15 cellular contexts compared by ENCODE assay signal in the genomic region with DNA sequence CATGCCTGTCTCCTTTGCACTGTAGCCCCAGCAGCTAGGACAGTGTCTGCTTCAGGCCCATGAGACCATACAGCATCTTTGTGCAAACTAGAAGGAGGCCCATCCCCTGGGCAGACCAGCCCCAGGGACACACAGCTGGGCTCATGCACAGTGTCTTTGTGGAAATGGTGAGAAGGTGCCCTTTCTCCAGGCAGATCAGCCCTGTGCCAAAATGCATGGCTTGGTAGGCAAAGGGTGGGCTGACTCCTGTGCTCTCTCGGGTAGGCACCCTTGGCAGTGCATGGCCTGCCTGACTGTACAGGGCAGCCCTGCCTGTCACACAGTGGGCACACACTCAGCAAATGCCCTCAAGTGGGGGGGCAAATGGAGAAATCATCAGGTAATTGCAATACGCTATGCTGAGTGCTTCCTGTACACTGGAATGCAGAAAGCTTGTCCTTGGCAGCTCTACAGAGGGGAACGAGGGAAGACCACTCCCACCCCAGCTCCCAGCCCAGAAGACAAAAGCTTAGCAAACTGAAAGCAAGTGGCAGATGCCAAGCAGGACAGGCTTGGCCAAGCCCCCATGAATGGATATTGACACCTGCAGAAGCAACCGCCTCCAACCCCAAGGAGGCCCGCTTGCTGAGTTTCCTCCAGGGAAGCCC. TPM values are rescaled to one million over a fixed set of nuclear protein-coding genes. Genes with fewer than 3 reads are reported as not detected.
DNase-seq lines count a peak whose midpoint lies in the region; ATAC-seq and FAIRE-seq lines count a peak whose summit lies in the region.
"Had no signal": no experiment of that assay in that cellular context is flagged by ENCODE, and none has a peak within 500 bp of the region (broad histone marks: within the 10 kb centered on the region; RNA-seq: fewer than 3 reads in every experiment).

No MANE protein-coding gene starts in this region.

- 53% methylated on average over 5 of the region's 5 CpGs for WGBS in right cardiac atrium

- FAIRE-seq in frontal cortex (lab: Jason Lieb, UNC), result no peak

- no peak overlapping the region for H3K9ac ChIP-seq in BLaER1

- peaks cover 27% of the 10 kb centered on the region for H3K4me1 ChIP-seq in BLaER1
- peaks cover 31% of the 10 kb centered on the region for H3K4me1 ChIP-seq in right cardiac atrium (ENCODE audit: control insufficient read depth, insufficient read depth, low read length)

- H3K27me3 ChIP-seq in BLaER1 (no peaks in the 10 kb centered on the region), right cardiac atrium (ENCODE audit: control insufficient read depth, insufficient read depth) (no peaks in the 10 kb centered on the region)
- H3K27me3 ChIP-seq: neutrophil had no signal

- peaks cover 4% of the 10 kb centered on the region; the same call in 1 of the 2 replicates for H3K9me3 ChIP-seq in BLaER1
- H3K9me3 ChIP-seq in right cardiac atrium (ENCODE audit: control insufficient read depth, low read length), result no peaks in the 10 kb centered on the region
- H3K9me3 ChIP-seq: neutrophil had no signal

- intact Hi-C loops in right cardiac atrium (cut with DNase I), result loop anchor here (5.0 to 10.0 kb wide), 5 partner anchors 34 to 96 kb away; no protein-coding TSS in a partner anchor

- H3K27ac ChIP-seq in BLaER1, result peak overlapping the region; percentile 49; the same call in 1 of the 2 replicates
- peak overlapping the region; percentile 57 for H3K27ac ChIP-seq in right cardiac atrium (ENCODE audit: low read length)
- H3K27ac ChIP-seq: neutrophil had no signal

- H3K4me2 ChIP-seq in BLaER1, result peak overlapping the region; percentile 59

- H4K20me1 ChIP-seq in BLaER1, result peaks cover 58% of the 10 kb centered on the region

- DNase-seq in NCI-H2171 treated with DMSO at 0.1 percent for 48 hours (lab: John Stamatoyannopoulos, UW) (peak; percentile 86), right cardiac atrium (no peak), retina (peak; percentile 39), T-helper 1 cell (no peak), nucleus accumbens (lab: John Stamatoyannopoulos, UW) (no peak), frontal cortex (ENCODE audit: low spot score in 2 of 2) (no peak)
- DNase-seq: activated CD8-positive, alpha-beta T cell treated with anti-CD3 and anti-CD28 coated beads for 36 hours; activated naive CD8-positive, alpha-beta T cell treated with anti-CD3 and anti-CD28 coated beads, Interleukin-2, amount 50 U/mL, for 24 hours; central memory CD4-positive, alpha-beta T cell; effector memory CD8-positive, alpha-beta T cell; EL had no signal

- H3K4me3 ChIP-seq in BLaER1 (no peak overlapping the region), right cardiac atrium (ENCODE audit: low read length) (no peak overlapping the region)

- peaks cover 91% of the 10 kb centered on the region for H3K36me3 ChIP-seq in BLaER1
- H3K36me3 ChIP-seq: neutrophil had no signal

- peak in 1 of 2 donors; percentile 4 for ATAC-seq in right cardiac atrium
- ATAC-seq in HG02938 (IDR thresholded peaks at IDR 0.05; ENCODE audit: unreplicated experiment), result no peak
- ATAC-seq: activated CD8-positive, alpha-beta T cell treated with anti-CD3 and anti-CD28 coated beads for 36 hours; activated naive CD8-positive, alpha-beta T cell treated with anti-CD3 and anti-CD28 coated beads, Interleukin-2, amount 50 U/mL, for 24 hours; effector memory CD8-positive, alpha-beta T cell; stimulated activated memory B cell treated with anti-CD40 and anti-IgM and Interleukin-4, amounts not matched to agents 10 μg/mL and 1 μg/mL and 100 μg/mL, for 72 hours had no signal

RNA-seq across cellular contexts. Expression of gene TNS1, which starts 21.6 kb away (rescaled TPM):
- total RNA-seq in right cardiac atrium (100 to 1,000 TPM; 442 to 647 (median 536) TPM), frontal cortex (3.7 TPM)
- 243 TPM for polyA plus RNA-seq in right cardiac atrium

Comparison
In these comparisons a context has a peak if more than half of its experiments do, and no peak if none do; other contexts are left out.
1. DNase-seq: peak in NCI-H2171 treated with DMSO at 0.1 percent for 48 hours (single experiment) and retina (single experiment); none in right cardiac atrium (0 of 3), T-helper 1 cell (0 of 5), nucleus accumbens (0 of 56) and frontal cortex (0 of 2).
2. RNA of gene TNS1, which starts 21.6 kb away (total RNA-seq): 442 to 647 TPM in right cardiac atrium; 3.7 TPM in frontal cortex (single experiment); every median in the first group is over 10 times any median in the second.